ENCODE assay signal across 9 cellular contexts in genomic region chr1:234619794-234620247, GRCh38. TPM values are rescaled to one million over a fixed set of nuclear protein-coding genes. Genes with fewer than 3 reads are reported as not detected.
DNase-seq lines count a peak whose midpoint lies in the region; ATAC-seq and TF ChIP-seq lines count a peak whose summit lies in the region.
"Had no signal": no experiment of that assay in that cellular context is flagged by ENCODE, and none has a peak within 500 bp of the region (broad histone marks: within the 10 kb centered on the region; RNA-seq: fewer than 3 reads in every experiment).

No MANE protein-coding gene starts in this region.

- no peak overlapping the region for H3K4me3 Mint-ChIP-seq in GM23338
- no peak overlapping the region for H3K4me3 Mint-ChIP-seq in chondrocyte (ENCODE audit: unreplicated experiment)
- H3K4me3 Mint-ChIP-seq in stimulated activated memory B cell treated with anti-CD40 and anti-IgM and Interleukin-4, amounts not matched to agents 10 μg/mL and 1 μg/mL and 100 μg/mL, for 72 hours, result no peak overlapping the region
- no peak overlapping the region for H3K4me3 Mint-ChIP-seq in T-cell

- H3K79me2 ChIP-seq in GM23338 (replicated peaks; ENCODE audit: insufficient read depth) (no peaks in the 10 kb centered on the region), osteoblast (ENCODE audit: insufficient read depth, low read length) (no peaks in the 10 kb centered on the region)

- H4K20me1 ChIP-seq in GM23338 (replicated peaks; ENCODE audit: insufficient read depth), result no peaks in the 10 kb centered on the region
- H4K20me1 ChIP-seq in osteoblast (ENCODE audit: insufficient read depth, low read length), result no peaks in the 10 kb centered on the region

- intact Hi-C loops in prostate gland (cut with DNase I), result loop anchor here (10.0 kb wide), 1 partner anchor 55 kb away; no protein-coding TSS in a partner anchor

- H3K27ac ChIP-seq in GM23338 (ENCODE audit: low read depth), result no peak overlapping the region
- peak overlapping the region; percentile 98 for H3K27ac ChIP-seq in osteoblast (ENCODE audit: low read depth, low read length)
- peak overlapping the region in 1 of 2 donors; percentile 44 for H3K27ac ChIP-seq in prostate gland

- no peak for ATAC-seq in GM23338
- ATAC-seq in stimulated activated memory B cell treated with anti-CD40 and anti-IgM and Interleukin-4, amounts not matched to agents 10 μg/mL and 1 μg/mL and 100 μg/mL, for 72 hours, result no peak
- no peak for ATAC-seq in T-cell (replicated peaks in 1 of 4)

- peaks cover 49% of the 10 kb centered on the region for H3K4me1 Mint-ChIP-seq in GM23338
- H3K4me1 Mint-ChIP-seq in chondrocyte (ENCODE audit: low read depth), result peaks cover 70% of the 10 kb centered on the region
- H3K4me1 Mint-ChIP-seq in stimulated activated memory B cell treated with anti-CD40 and anti-IgM and Interleukin-4, amounts not matched to agents 10 μg/mL and 1 μg/mL and 100 μg/mL, for 72 hours, result peaks cover 26% of the 10 kb centered on the region
- peaks cover 0 to 8% (median 4%) of the 10 kb centered on the region in 3 donors for H3K4me1 Mint-ChIP-seq in T-cell

- DNase-seq in GM23338 (ENCODE audit: low spot score), result no peak
- peak; percentile 89 for DNase-seq in NCI-H2227 treated with DMSO at 0.1 percent for 48 hours (lab: John Stamatoyannopoulos, UW)
- no peak for DNase-seq in chondrocyte (ENCODE audit: low spot score)
- no peak for DNase-seq in osteoblast (ENCODE audit: insufficient read length, low spot score, missing footprints)
- DNase-seq in prostate gland (ENCODE audit: low spot score), result no peak
- no peak for DNase-seq in T-cell
- DNase-seq in T-helper 9 cell, result no peak
- DNase-seq: caudate nucleus had no signal

- TF ChIP-seq CTCF in GM23338 (conservative IDR thresholded peaks at IDR 0.05; ENCODE audit: low read depth in 2 of 2), result no peak
- no peak for TF ChIP-seq CTCF in chondrocyte (IDR thresholded peaks at IDR 0.05)
- no peak for TF ChIP-seq CTCF in osteoblast (IDR thresholded peaks at IDR 0.05; ENCODE audit: extremely low read depth, low read depth, low read length)
- no peak for TF ChIP-seq CTCF in prostate gland (IDR thresholded peaks at IDR 0.05)

- H3F3A ChIP-seq in GM23338 (replicated peaks; ENCODE audit: low read depth), result no peaks in the 10 kb centered on the region

- TF ChIP-seq POLR2A in prostate gland (IDR thresholded peaks at IDR 0.05), result no peak

- 31% methylated on average over 6 of the region's 6 CpGs for WGBS in prostate gland

- H3K36me3 ChIP-seq in GM23338 (ENCODE audit: insufficient read depth), result no peaks in the 10 kb centered on the region
- no peaks in the 10 kb centered on the region for H3K36me3 ChIP-seq in osteoblast (ENCODE audit: insufficient read depth, low read length)
- H3K36me3 ChIP-seq in prostate gland, result no peaks in the 10 kb centered on the region

- H3K27me3 ChIP-seq in GM23338 (ENCODE audit: insufficient read depth), result no peaks in the 10 kb centered on the region
- H3K27me3 ChIP-seq in osteoblast (ENCODE audit: insufficient read depth, low read length), result no peaks in the 10 kb centered on the region
- H3K27me3 ChIP-seq in prostate gland (replicated peaks; ENCODE audit: insufficient read depth), result no peaks in the 10 kb centered on the region

- H3K4me3 ChIP-seq in GM23338 (no peak overlapping the region), osteoblast (ENCODE audit: insufficient read depth, low read length) (no peak overlapping the region), prostate gland (no peak overlapping the region)

- no peak overlapping the region for H3K4me2 ChIP-seq in GM23338
- H3K4me2 ChIP-seq in osteoblast (ENCODE audit: insufficient read depth, low read length), result peak overlapping the region; percentile 33

- H3K36me3 Mint-ChIP-seq in GM23338 (ENCODE audit: low read depth), result no peaks in the 10 kb centered on the region
- H3K36me3 Mint-ChIP-seq in chondrocyte (ENCODE audit: low read depth), result no peaks in the 10 kb centered on the region
- no peaks in the 10 kb centered on the region for H3K36me3 Mint-ChIP-seq in stimulated activated memory B cell treated with anti-CD40 and anti-IgM and Interleukin-4, amounts not matched to agents 10 μg/mL and 1 μg/mL and 100 μg/mL, for 72 hours
- no peaks in the 10 kb centered on the region for H3K36me3 Mint-ChIP-seq in T-cell

- H2AFZ ChIP-seq in GM23338 (no peak overlapping the region), osteoblast (ENCODE audit: low read length) (no peak overlapping the region)

- no peaks in the 10 kb centered on the region for H3K9me2 ChIP-seq in GM23338 (ENCODE audit: insufficient read depth)

- H3K27me3 Mint-ChIP-seq in GM23338 (ENCODE audit: insufficient read depth, low read depth, poor library complexity) (peaks cover 4% of the 10 kb centered on the region), chondrocyte (ENCODE audit: low read depth) (no peaks in the 10 kb centered on the region), T-cell (no peaks in the 10 kb centered on the region)
- H3K27me3 Mint-ChIP-seq in stimulated activated memory B cell treated with anti-CD40 and anti-IgM and Interleukin-4, amounts not matched to agents 10 μg/mL and 1 μg/mL and 100 μg/mL, for 72 hours, result no peaks in the 10 kb centered on the region

- H3K4me1 ChIP-seq in GM23338 (ENCODE audit: insufficient read depth) (peaks cover 34% of the 10 kb centered on the region), osteoblast (ENCODE audit: insufficient read depth, low read length) (peaks cover 75% of the 10 kb centered on the region), prostate gland (replicated peaks) (no peaks in the 10 kb centered on the region)

- H3K9me3 Mint-ChIP-seq in GM23338 (no peaks in the 10 kb centered on the region), chondrocyte (ENCODE audit: low read depth) (no peaks in the 10 kb centered on the region), T-cell (no peaks in the 10 kb centered on the region)
- H3K9me3 Mint-ChIP-seq in stimulated activated memory B cell treated with anti-CD40 and anti-IgM and Interleukin-4, amounts not matched to agents 10 μg/mL and 1 μg/mL and 100 μg/mL, for 72 hours, result no peaks in the 10 kb centered on the region

- CTCF ChIA-PET in T-cell (lab: Charles Lee), result interaction anchor here (0.5 to 1.1 kb wide), 3 partner anchors 56 to 894 kb away, joined by 3 read pairs; no protein-coding TSS in a partner anchor

- POLR2A ChIA-PET in T-cell (lab: Charles Lee), result interaction anchor here in 1 of 2 donors (0.6 kb wide), 1 partner anchor 9 kb away, joined by 5 read pairs; no protein-coding TSS in a partner anchor

- H3K9me3 ChIP-seq in osteoblast (ENCODE audit: low read depth, low read length), result no peaks in the 10 kb centered on the region
- H3K9me3 ChIP-seq in prostate gland, result no peaks in the 10 kb centered on the region

- H3K27ac Mint-ChIP-seq in GM23338, result 0 out of 2 replicates have a peak overlapping the region, but pooled peaks have one; percentile 28
- peak overlapping the region; percentile 94 for H3K27ac Mint-ChIP-seq in chondrocyte (ENCODE audit: unreplicated experiment)
- no peak overlapping the region for H3K27ac Mint-ChIP-seq in stimulated activated memory B cell treated with anti-CD40 and anti-IgM and Interleukin-4, amounts not matched to agents 10 μg/mL and 1 μg/mL and 100 μg/mL, for 72 hours
- H3K27ac Mint-ChIP-seq in T-cell, result no peak overlapping the region

TF ChIP-seq in GM23338, 12 proteins besides CTCF, POLR2A, EP300 and RAD21:
- TF ChIP-seq, protein P1, sequence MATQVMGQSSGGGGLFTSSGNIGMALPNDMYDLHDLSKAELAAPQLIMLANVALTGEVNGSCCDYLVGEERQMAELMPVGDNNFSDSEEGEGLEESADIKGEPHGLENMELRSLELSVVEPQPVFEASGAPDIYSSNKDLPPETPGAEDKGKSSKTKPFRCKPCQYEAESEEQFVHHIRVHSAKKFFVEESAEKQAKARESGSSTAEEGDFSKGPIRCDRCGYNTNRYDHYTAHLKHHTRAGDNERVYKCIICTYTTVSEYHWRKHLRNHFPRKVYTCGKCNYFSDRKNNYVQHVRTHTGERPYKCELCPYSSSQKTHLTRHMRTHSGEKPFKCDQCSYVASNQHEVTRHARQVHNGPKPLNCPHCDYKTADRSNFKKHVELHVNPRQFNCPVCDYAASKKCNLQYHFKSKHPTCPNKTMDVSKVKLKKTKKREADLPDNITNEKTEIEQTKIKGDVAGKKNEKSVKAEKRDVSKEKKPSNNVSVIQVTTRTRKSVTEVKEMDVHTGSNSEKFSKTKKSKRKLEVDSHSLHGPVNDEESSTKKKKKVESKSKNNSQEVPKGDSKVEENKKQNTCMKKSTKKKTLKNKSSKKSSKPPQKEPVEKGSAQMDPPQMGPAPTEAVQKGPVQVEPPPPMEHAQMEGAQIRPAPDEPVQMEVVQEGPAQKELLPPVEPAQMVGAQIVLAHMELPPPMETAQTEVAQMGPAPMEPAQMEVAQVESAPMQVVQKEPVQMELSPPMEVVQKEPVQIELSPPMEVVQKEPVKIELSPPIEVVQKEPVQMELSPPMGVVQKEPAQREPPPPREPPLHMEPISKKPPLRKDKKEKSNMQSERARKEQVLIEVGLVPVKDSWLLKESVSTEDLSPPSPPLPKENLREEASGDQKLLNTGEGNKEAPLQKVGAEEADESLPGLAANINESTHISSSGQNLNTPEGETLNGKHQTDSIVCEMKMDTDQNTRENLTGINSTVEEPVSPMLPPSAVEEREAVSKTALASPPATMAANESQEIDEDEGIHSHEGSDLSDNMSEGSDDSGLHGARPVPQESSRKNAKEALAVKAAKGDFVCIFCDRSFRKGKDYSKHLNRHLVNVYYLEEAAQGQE (IDR thresholded peaks at IDR 0.05; ENCODE audit: unreplicated experiment), result no peak
- TF ChIP-seq CREB1 (CRISPR knock-in tag; IDR thresholded peaks at IDR 0.05; ENCODE audit: low read depth) (no peak), JUNB (IDR thresholded peaks at IDR 0.05; ENCODE audit: unreplicated experiment) (no peak), EZH2phosphoT487 (IDR thresholded peaks at IDR 0.05; ENCODE audit: unreplicated experiment) (no peak), EZH2 (IDR thresholded peaks at IDR 0.05; ENCODE audit: low read depth, unreplicated experiment) (no peak), ZNF331 (CRISPR knock-in tag; IDR thresholded peaks at IDR 0.05; ENCODE audit: low read depth) (no peak)

RNA-seq across cellular contexts. Expression of gene IRF2BP2, which starts 9.8 kb away (rescaled TPM):
- 62.4 and 62.9 TPM in 2 replicates for total RNA-seq in GM23338 (2014; rRNA removed; shearing (Covaris generic))
- polyA plus RNA-seq in GM23338 (2016; fragmentation: Nextera tagmentation; extraction: Ambion mirVana), result 19.4 and 21.5 TPM in 2 replicates
- total RNA-seq in chondrocyte (67.9 to 74.4 TPM (median 70.5 TPM) in 3 replicates), osteoblast (159 and 172 TPM in 2 replicates), prostate gland (100 to 1,000 TPM; 111 to 124 TPM), T-cell (100 to 1,000 TPM; 141 to 406 (median 163) TPM)

Comparison
In these comparisons a context has a peak if more than half of its experiments do, and no peak if none do; other contexts are left out.
1. H3K27ac Mint-ChIP-seq: peak in GM23338 (single experiment) and chondrocyte (single experiment); none in stimulated activated memory B cell treated with anti-CD40 and anti-IgM and Interleukin-4, amounts not matched to agents 10 μg/mL and 1 μg/mL and 100 μg/mL, for 72 hours (single experiment) and T-cell (0 of 2).